Comparison of ENCODE assay signal across 1 cellular context in genomic region chr19:38617283-38617763, GRCh38.
TF ChIP-seq lines count a peak whose summit lies in the region.

No MANE protein-coding gene starts in this region.

TF ChIP-seq in IMR-90, 13 proteins besides CTCF, POLR2A, EP300 and RAD21 (continued from another document):
- TF ChIP-seq BHLHE40 (IDR thresholded peaks at IDR 0.05; ENCODE audit: low read depth, low read length) (no peak), USF2 (IDR thresholded peaks at IDR 0.05; ENCODE audit: low read depth, low read length) (no peak), ELK1 (IDR thresholded peaks at IDR 0.05; ENCODE audit: borderline replicate concordance, low read depth, low read length) (no peak), MXI1 (IDR thresholded peaks at IDR 0.05; ENCODE audit: borderline replicate concordance, low read depth, low read length) (no peak), CHD1 (IDR thresholded peaks at IDR 0.05; ENCODE audit: low read depth, low read length) (no peak), NFE2L2 (IDR thresholded peaks at IDR 0.05; ENCODE audit: low read depth, low read length) (no peak), SMC3 (IDR thresholded peaks at IDR 0.05; ENCODE audit: low read depth, low read length) (no peak), MAFK (IDR thresholded peaks at IDR 0.05; ENCODE audit: low read depth, low read length) (no peak), RFX5 (IDR thresholded peaks at IDR 0.05; ENCODE audit: low read depth, low read length) (no peak), RCOR1 (IDR thresholded peaks at IDR 0.05; ENCODE audit: insufficient replicate concordance, low read length) (no peak), CEBPB (IDR thresholded peaks at IDR 0.05; ENCODE audit: low read depth, low read length) (no peak), FOS (IDR thresholded peaks at IDR 0.05; ENCODE audit: low read depth, low read length) (no peak)
